Comparison of ENCODE assay signal across 8 cellular contexts in the genomic region with DNA sequence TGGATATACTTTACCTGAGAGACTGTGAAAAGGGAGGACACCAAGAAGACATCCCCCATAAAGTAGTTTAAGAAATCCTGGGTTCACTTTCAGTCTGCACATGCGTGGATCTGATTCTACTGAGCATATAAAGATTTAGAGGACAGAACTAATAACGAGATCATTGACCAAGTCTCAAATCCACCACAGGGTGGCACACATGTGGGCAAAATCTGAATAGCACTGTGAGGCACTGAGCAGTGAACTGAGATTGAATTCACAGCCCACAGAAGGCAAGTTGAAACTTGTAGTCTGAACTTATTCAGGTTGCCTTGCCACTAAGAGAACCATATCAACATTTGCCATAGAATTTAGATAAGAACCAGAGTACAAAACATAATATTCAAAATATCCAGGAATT.
DNase-seq lines count a peak whose midpoint lies in the region; ATAC-seq and TF ChIP-seq lines count a peak whose summit lies in the region.

No MANE protein-coding gene starts in this region.

- H3K4me1 ChIP-seq in liver (ENCODE audit: control insufficient read depth in 4 of 4, insufficient read depth in 4 of 4, low read length in 3 of 4), result no peaks in the 10 kb centered on the region

- H3K36me3 ChIP-seq in liver (ENCODE audit: control insufficient read depth in 4 of 4, insufficient read depth in 3 of 4, low read depth in 1 of 4, low read length in 3 of 4), result no peaks in the 10 kb centered on the region

- POLR2A ChIA-PET in MCF 10A (lab: Yijun Ruan, JAX), result no interaction called here

- H3K4me1 Mint-ChIP-seq in Calu3 (ENCODE audit: low read depth, unreplicated experiment) (peaks cover 10% of the 10 kb centered on the region), MCF 10A (ENCODE audit: insufficient read depth, unreplicated experiment) (peaks cover 23% of the 10 kb centered on the region)
- no peaks in the 10 kb centered on the region for H3K4me1 Mint-ChIP-seq in activated T-helper 17 cell treated with anti-CD3 and anti-CD28 coated beads, Interleukin-2, amount 50 U/mL, for 72 hours

- H3K36me3 Mint-ChIP-seq in Calu3 (ENCODE audit: insufficient read depth, unreplicated experiment) (no peaks in the 10 kb centered on the region), MCF 10A (ENCODE audit: insufficient read depth, unreplicated experiment) (no peaks in the 10 kb centered on the region)
- no peaks in the 10 kb centered on the region for H3K36me3 Mint-ChIP-seq in activated T-helper 17 cell treated with anti-CD3 and anti-CD28 coated beads, Interleukin-2, amount 50 U/mL, for 72 hours (ENCODE audit: low read depth)

- intact Hi-C loops in Calu3 (cut with micrococcal nuclease; ENCODE audit: unreplicated experiment), result loop anchor here (2.0 to 10.0 kb wide), 3 partner anchors 93 to 817 kb away; partner anchors contain the start of gene GRID1
- intact Hi-C loops in MCF 10A (cut with micrococcal nuclease), result loop anchor here (1.0 to 10.0 kb wide), 5 partner anchors 244 to 829 kb away; no protein-coding TSS in a partner anchor

- H3K9ac ChIP-seq in liver (ENCODE audit: low read depth in 1 of 2, low read length in 2 of 2), result no peak overlapping the region

- H3K9me3 ChIP-seq in liver (ENCODE audit: control insufficient read depth in 4 of 4, low read length in 3 of 4), result no peaks in the 10 kb centered on the region

- BruUV-seq in Calu3 (replicated peaks; lab: Mats Ljungman, UMichigan) (no TSS peak), MCF 10A (replicated peaks; lab: Mats Ljungman, UMichigan) (no TSS peak)

- TF ChIP-seq RAD21 in liver (IDR thresholded peaks at IDR 0.05), result peak; percentile 81 to 83

- peaks cover 0 to 2% (median 0%) of the 10 kb centered on the region in 4 donors for H3K27me3 ChIP-seq in liver (ENCODE audit: control insufficient read depth in 4 of 4, insufficient read depth in 4 of 4, low read length in 3 of 4)

- H3K27ac Mint-ChIP-seq in Calu3 (ENCODE audit: unreplicated experiment), result no peak overlapping the region
- no peak overlapping the region for H3K27ac Mint-ChIP-seq in MCF 10A (ENCODE audit: low read depth, unreplicated experiment)
- no peak overlapping the region for H3K27ac Mint-ChIP-seq in activated T-helper 17 cell treated with anti-CD3 and anti-CD28 coated beads, Interleukin-2, amount 50 U/mL, for 72 hours

- peak; percentile 59 for DNase-seq in Calu3
- DNase-seq in NCI-H748 treated with DMSO at 0.1 percent for 48 hours (lab: John Stamatoyannopoulos, UW), result peak; percentile 47
- DNase-seq in MCF 10A (ENCODE audit: unreplicated experiment), result peak; percentile 86
- DNase-seq in stimulated activated naive CD4-positive, alpha-beta T cell treated with Interleukin-2 at 50 U/mL for 16 hours (lab: John Stamatoyannopoulos, UW), result no peak

- no peak for TF ChIP-seq CTCF in Calu3 (IDR thresholded peaks at IDR 0.05; ENCODE audit: unreplicated experiment)
- peak; percentile 43 for TF ChIP-seq CTCF in MCF 10A (IDR thresholded peaks at IDR 0.05; ENCODE audit: unreplicated experiment)
- TF ChIP-seq CTCF in liver (IDR thresholded peaks at IDR 0.05; ENCODE audit: low read depth, low read length, missing input control), result peak; percentile 56

- H3K4me3 Mint-ChIP-seq in Calu3 (ENCODE audit: low read depth, unreplicated experiment) (no peak overlapping the region), MCF 10A (ENCODE audit: unreplicated experiment) (no peak overlapping the region)
- H3K4me3 Mint-ChIP-seq in activated T-helper 17 cell treated with anti-CD3 and anti-CD28 coated beads, Interleukin-2, amount 50 U/mL, for 72 hours, result no peak overlapping the region

- ATAC-seq in GM19043 (IDR thresholded peaks at IDR 0.05; ENCODE audit: low read depth, unreplicated experiment) (peak; percentile 75), HG03139 (IDR thresholded peaks at IDR 0.05; ENCODE audit: unreplicated experiment) (peak; percentile 79)
- ATAC-seq in activated T-helper 17 cell treated with anti-CD3 and anti-CD28 coated beads, Interleukin-2, amount 50 U/mL, for 72 hours (replicated peaks), result no peak

- H3K27me3 Mint-ChIP-seq in Calu3 (ENCODE audit: unreplicated experiment), result no peaks in the 10 kb centered on the region
- no peaks in the 10 kb centered on the region for H3K27me3 Mint-ChIP-seq in MCF 10A (ENCODE audit: insufficient read depth, unreplicated experiment)
- H3K27me3 Mint-ChIP-seq in activated T-helper 17 cell treated with anti-CD3 and anti-CD28 coated beads, Interleukin-2, amount 50 U/mL, for 72 hours, result peaks cover 20% of the 10 kb centered on the region

- H3K27ac ChIP-seq in liver (ENCODE audit: low read depth in 1 of 2, low read length in 2 of 2), result no peak overlapping the region

- H3K4me3 ChIP-seq in liver (ENCODE audit: low read depth in 1 of 3, low read length in 3 of 3), result no peak overlapping the region

- CTCF ChIA-PET in Calu3 (lab: Charles Lee) (no interaction called here), MCF 10A (lab: Yijun Ruan, JAX) (interaction anchor here (0.7 to 1.0 kb wide), 4 partner anchors 12 to 1185 kb away, joined by 3 read pairs; no protein-coding TSS in a partner anchor)

- H3K9me3 Mint-ChIP-seq in Calu3 (ENCODE audit: low read depth, unreplicated experiment) (no peaks in the 10 kb centered on the region), MCF 10A (ENCODE audit: unreplicated experiment) (no peaks in the 10 kb centered on the region)
- no peaks in the 10 kb centered on the region for H3K9me3 Mint-ChIP-seq in activated T-helper 17 cell treated with anti-CD3 and anti-CD28 coated beads, Interleukin-2, amount 50 U/mL, for 72 hours

- 25% methylated on average over 2 of the region's 2 CpGs for WGBS in liver

TF ChIP-seq in liver, 16 proteins besides CTCF, POLR2A, EP300 and RAD21:
- no peak for TF ChIP-seq NR2F2 (IDR thresholded peaks at IDR 0.05)
- TF ChIP-seq, protein P1, sequence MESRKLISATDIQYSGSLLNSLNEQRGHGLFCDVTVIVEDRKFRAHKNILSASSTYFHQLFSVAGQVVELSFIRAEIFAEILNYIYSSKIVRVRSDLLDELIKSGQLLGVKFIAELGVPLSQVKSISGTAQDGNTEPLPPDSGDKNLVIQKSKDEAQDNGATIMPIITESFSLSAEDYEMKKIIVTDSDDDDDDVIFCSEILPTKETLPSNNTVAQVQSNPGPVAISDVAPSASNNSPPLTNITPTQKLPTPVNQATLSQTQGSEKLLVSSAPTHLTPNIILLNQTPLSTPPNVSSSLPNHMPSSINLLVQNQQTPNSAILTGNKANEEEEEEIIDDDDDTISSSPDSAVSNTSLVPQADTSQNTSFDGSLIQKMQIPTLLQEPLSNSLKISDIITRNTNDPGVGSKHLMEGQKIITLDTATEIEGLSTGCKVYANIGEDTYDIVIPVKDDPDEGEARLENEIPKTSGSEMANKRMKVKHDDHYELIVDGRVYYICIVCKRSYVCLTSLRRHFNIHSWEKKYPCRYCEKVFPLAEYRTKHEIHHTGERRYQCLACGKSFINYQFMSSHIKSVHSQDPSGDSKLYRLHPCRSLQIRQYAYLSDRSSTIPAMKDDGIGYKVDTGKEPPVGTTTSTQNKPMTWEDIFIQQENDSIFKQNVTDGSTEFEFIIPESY (IDR thresholded peaks at IDR 0.05), result no peak
- TF ChIP-seq FOXA2 (IDR thresholded peaks at IDR 0.05), result no peak
- no peak for TF ChIP-seq YY1 (IDR thresholded peaks at IDR 0.05)
- TF ChIP-seq, protein P2, sequence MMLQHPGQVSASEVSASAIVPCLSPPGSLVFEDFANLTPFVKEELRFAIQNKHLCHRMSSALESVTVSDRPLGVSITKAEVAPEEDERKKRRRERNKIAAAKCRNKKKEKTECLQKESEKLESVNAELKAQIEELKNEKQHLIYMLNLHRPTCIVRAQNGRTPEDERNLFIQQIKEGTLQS (IDR thresholded peaks at IDR 0.05), result no peak
- TF ChIP-seq RXRA (IDR thresholded peaks at IDR 0.05), result no peak
- TF ChIP-seq EGR1 (IDR thresholded peaks at IDR 0.05; ENCODE audit: low read depth in 2 of 2), result no peak
